ENCODE assay signal across 1 cellular context in the genomic region with DNA sequence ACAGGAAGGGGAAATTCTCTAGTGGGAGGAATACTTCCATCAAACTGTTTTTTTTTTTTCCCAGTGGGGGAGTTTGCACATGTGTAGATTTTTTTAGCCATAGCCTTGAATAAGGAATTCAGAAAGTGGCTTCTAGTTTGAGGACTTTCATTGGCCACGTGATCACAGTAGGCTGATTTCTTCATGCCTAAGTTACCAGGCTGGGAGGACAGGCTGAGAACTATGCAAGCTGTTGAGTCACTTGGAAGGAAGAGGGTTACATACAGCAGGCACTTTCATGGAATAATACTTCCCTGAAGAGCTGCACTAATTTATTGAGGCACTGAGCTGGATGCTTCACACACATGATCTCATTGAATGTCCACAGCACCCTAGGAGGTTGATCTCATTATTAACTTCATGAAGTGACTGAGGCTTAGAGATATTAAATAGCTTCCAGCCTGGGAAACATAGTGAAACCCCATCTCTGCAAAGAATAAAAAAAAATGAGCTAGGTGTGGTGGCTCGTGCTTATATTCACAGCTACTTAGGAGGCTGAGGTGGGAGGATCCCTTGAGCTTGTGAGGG.
A peak's percentile ranks its signal among the peaks of the same experiment; 100 is the strongest.
TF ChIP-seq lines count a peak whose summit lies in the region.

No MANE protein-coding gene starts in this region.

TF ChIP-seq in A549, 52 proteins besides CTCF, POLR2A, EP300 and RAD21:
- TF ChIP-seq, protein P1, sequence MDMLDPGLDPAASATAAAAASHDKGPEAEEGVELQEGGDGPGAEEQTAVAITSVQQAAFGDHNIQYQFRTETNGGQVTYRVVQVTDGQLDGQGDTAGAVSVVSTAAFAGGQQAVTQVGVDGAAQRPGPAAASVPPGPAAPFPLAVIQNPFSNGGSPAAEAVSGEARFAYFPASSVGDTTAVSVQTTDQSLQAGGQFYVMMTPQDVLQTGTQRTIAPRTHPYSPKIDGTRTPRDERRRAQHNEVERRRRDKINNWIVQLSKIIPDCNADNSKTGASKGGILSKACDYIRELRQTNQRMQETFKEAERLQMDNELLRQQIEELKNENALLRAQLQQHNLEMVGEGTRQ (IDR thresholded peaks at IDR 0.05), result 0 out of 2 replicates have a peak, but pooled peaks have one; percentile 16
- TF ChIP-seq ZC3H11A (IDR thresholded peaks at IDR 0.05) (no peak), FOXS1 (CRISPR knock-in tag; IDR thresholded peaks at IDR 0.05) (no peak)
TF ChIP-seq in A549: peak in this region for 1.
